In genomic region chr1:218693584-218693983, GRCh38 we compare ENCODE assay signal across 32 cellular contexts.
"Had no signal": no experiment of that assay in that cellular context is flagged by ENCODE, and none has a peak within 500 bp of the region (broad histone marks: within the 10 kb centered on the region; RNA-seq: fewer than 3 reads in every experiment).

No MANE protein-coding gene starts in this region.

- H3K36me3 ChIP-seq: adrenal gland, brain microvascular endothelial cell, breast epithelium had no signal

- H3K4me3 ChIP-seq: adrenal gland, body of pancreas, breast epithelium had no signal

- H3K4me1 ChIP-seq: adrenal gland, body of pancreas, breast epithelium had no signal

- DNase-seq: activated B cell treated with CpG ODN at 0.5 μM for 24 hours; activated CD4-positive, alpha-beta memory T cell treated with anti-CD3 and anti-CD28 coated beads for 36 hours; activated CD4-positive, alpha-beta T cell treated with anti-CD3 and anti-CD28 coated beads for 4 hours; activated CD4-positive, alpha-beta T cell treated with anti-CD3 and anti-CD28 coated beads, Interleukin-2, amount 10 ng/mL, durations not matched to agents 24 days and 14 days; activated CD4-positive, alpha-beta T cell treated with anti-CD3 and anti-CD28 coated beads, Interleukin-2, amount 50 U/mL, for 1 hour; activated CD4-positive, alpha-beta T cell treated with anti-CD3 and anti-CD28 coated beads, Interleukin-2, amount 50 U/mL, for 4 hours; activated CD4-positive, CD25-positive, alpha-beta regulatory T cell treated with anti-CD3 and anti-CD28 coated beads, Interleukin-2, amount 50 U/mL, for 72 hours; activated CD8-positive, alpha-beta memory T cell treated with anti-CD3 and anti-CD28 coated beads, Interleukin-2, amount 50 U/mL, for 4 hours; activated CD8-positive, alpha-beta T cell treated with anti-CD3 and anti-CD28 coated beads for 36 hours; activated effector memory CD4-positive, alpha-beta T cell treated with anti-CD3 and anti-CD28 coated beads, Interleukin-2, amount 50 U/mL, for 16 hours; activated gamma-delta T cell treated with Interleukin-2 at 50 U/mL for 16 hours; activated naive CD4-positive, alpha-beta T cell; activated naive CD4-positive, alpha-beta T cell treated with anti-CD3 and anti-CD28 coated beads for 36 hours; activated naive CD4-positive, alpha-beta T cell treated with anti-CD3 and anti-CD28 coated beads, Interleukin-2, amount 50 U/mL, for 16 hours; activated naive CD8-positive, alpha-beta T cell treated with anti-CD3 and anti-CD28 coated beads for 36 hours; activated T-cell treated with anti-CD3 and anti-CD28 coated beads for 4 hours; activated T-cell treated with anti-CD3 and anti-CD28 coated beads, Interleukin-2, amount 50 U/mL, for 1 hour; activated T-cell treated with anti-CD3 and anti-CD28 coated beads, Interleukin-2, amount 50 U/mL, for 4 hours; activated T-cell treated with anti-CD3 and anti-CD28 coated beads, Interleukin-2, amount 50 U/mL, for 72 hours; adrenal gland; amniotic stem cell; aorta; body of pancreas; brain microvascular endothelial cell; central memory CD4-positive, alpha-beta T cell; T-helper 1 cell; T-helper 2 cell; T-helper 9 cell had no signal

- H3K27ac ChIP-seq: adrenal gland, body of pancreas, brain microvascular endothelial cell, breast epithelium, VCaP had no signal

- ATAC-seq: activated CD8-positive, alpha-beta T cell treated with anti-CD3 and anti-CD28 coated beads for 36 hours; activated naive CD4-positive, alpha-beta T cell treated with anti-CD3 and anti-CD28 coated beads, Interleukin-2, amount 50 U/mL, for 72 hours; activated T-cell treated with anti-CD3 and anti-CD28 coated beads, Interleukin-2, amount 50 U/mL, for 4 hours; activated T-cell treated with anti-CD3 and anti-CD28 coated beads, Interleukin-2, amount 50 U/mL, for 72 hours; activated T-helper 17 cell treated with anti-CD3 and anti-CD28 coated beads, Interleukin-2, amount 50 U/mL, for 72 hours; body of pancreas had no signal

- H3K27me3 ChIP-seq: adrenal gland, body of pancreas, brain microvascular endothelial cell, breast epithelium had no signal

- H3K9me3 ChIP-seq: adrenal gland, body of pancreas, breast epithelium had no signal
